8 cellular contexts compared by ENCODE assay signal in genomic region chr2:40760071-40760666, GRCh38.
DNase-seq lines count a peak whose midpoint lies in the region; ATAC-seq and TF ChIP-seq lines count a peak whose summit lies in the region.

No MANE protein-coding gene starts in this region.

- ATAC-seq in GM21619 (IDR thresholded peaks at IDR 0.05; ENCODE audit: unreplicated experiment) = peak; percentile 69
- ATAC-seq in right cardiac atrium = peak; percentile 66 to 72
- ATAC-seq in upper lobe of left lung (ENCODE audit: low FRiP score in 2 of 2) = peak in 1 of 2 donors; percentile 56
- no peak for ATAC-seq in HG02852 (IDR thresholded peaks at IDR 0.05; ENCODE audit: unreplicated experiment)

- H3K27me3 ChIP-seq in WERI-Rb-1 (ENCODE audit: insufficient read depth, low read depth, severe bottlenecking) (no peaks in the 10 kb centered on the region), right cardiac atrium (ENCODE audit: control insufficient read depth, insufficient read depth) (no peaks in the 10 kb centered on the region), upper lobe of left lung (no peaks in the 10 kb centered on the region)

- 46% methylated on average over 5 of the region's 5 CpGs for WGBS in right cardiac atrium
- 48% methylated on average over 5 of the region's 5 CpGs for WGBS in upper lobe of left lung, 2 donors

- H3K4me1 ChIP-seq in right cardiac atrium (ENCODE audit: control insufficient read depth, insufficient read depth, low read length) = no peaks in the 10 kb centered on the region
- H3K4me1 ChIP-seq in upper lobe of left lung = no peaks in the 10 kb centered on the region

- no peak for TF ChIP-seq POLR2A in upper lobe of left lung (IDR thresholded peaks at IDR 0.05)

- H3K9me3 ChIP-seq in WERI-Rb-1 (ENCODE audit: severe bottlenecking) = no peaks in the 10 kb centered on the region
- H3K9me3 ChIP-seq in right cardiac atrium (ENCODE audit: control insufficient read depth, low read length) = no peaks in the 10 kb centered on the region
- H3K9me3 ChIP-seq in upper lobe of left lung = no peaks in the 10 kb centered on the region

- no peaks in the 10 kb centered on the region for H3K36me3 ChIP-seq in WERI-Rb-1
- H3K36me3 ChIP-seq in upper lobe of left lung = no peaks in the 10 kb centered on the region

- TF ChIP-seq CTCF in WERI-Rb-1 (IDR thresholded peaks at IDR 0.05; ENCODE audit: low read depth, low read length) (peak; percentile 90), upper lobe of left lung (IDR thresholded peaks at IDR 0.05) (peak in 4 of 6 experiments; percentile 30 to 47 (median 44))

- DNase-seq in Daoy (ENCODE audit: low read depth) (peak; percentile 19), NCI-H1417 treated with DMSO at 0.1 percent for 48 hours (lab: John Stamatoyannopoulos, UW) (peak; percentile 21), WERI-Rb-1 (peak; percentile 65), right cardiac atrium (peak in 2 of 3 donors; percentile 25 to 27), upper lobe of left lung (peak in 1 of 2 donors; percentile 24), GF-D8 (lab: John Stamatoyannopoulos, UW) (no peak)

- intact Hi-C loops in right cardiac atrium (cut with DNase I) = no loop called here

- no peak overlapping the region for H3K4me3 ChIP-seq in WERI-Rb-1 (ENCODE audit: low read depth, low read length)
- H3K4me3 ChIP-seq in right cardiac atrium (ENCODE audit: low read length) = no peak overlapping the region
- H3K4me3 ChIP-seq in upper lobe of left lung = no peak overlapping the region

- H3K27ac ChIP-seq in WERI-Rb-1 (no peak overlapping the region), right cardiac atrium (ENCODE audit: low read length) (no peak overlapping the region), upper lobe of left lung (no peak overlapping the region)

- TF ChIP-seq EP300 in upper lobe of left lung (IDR thresholded peaks at IDR 0.05) = no peak
